Comparison of ENCODE assay signal across 14 cellular contexts in the genomic region with DNA sequence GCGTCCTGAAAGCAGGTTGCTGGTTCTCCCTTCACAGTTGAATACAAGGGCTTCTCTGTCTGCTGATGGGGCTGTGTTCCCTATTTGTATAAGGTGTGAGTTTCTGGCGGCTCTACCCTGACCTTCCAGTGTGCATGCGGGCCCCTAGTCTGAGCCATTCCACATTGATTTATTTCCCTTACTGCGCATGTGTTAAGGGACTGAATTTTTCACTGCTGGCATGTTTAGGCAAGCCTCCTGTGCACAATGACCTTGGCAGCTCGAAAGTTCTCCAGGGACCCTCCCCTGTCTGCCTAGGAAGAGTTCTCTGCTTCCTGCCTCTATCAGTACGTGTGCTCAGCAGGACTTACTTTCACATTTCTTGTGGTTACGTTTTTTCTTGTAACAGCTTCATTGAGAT. TPM values are rescaled to one million over a fixed set of nuclear protein-coding genes. Genes with fewer than 3 reads are reported as not detected.
A peak's percentile ranks its signal among the peaks of the same experiment; 100 is the strongest.
DNase-seq lines count a peak whose midpoint lies in the region; ATAC-seq, FAIRE-seq and TF ChIP-seq lines count a peak whose summit lies in the region.
"Had no signal": no experiment of that assay in that cellular context is flagged by ENCODE, and none has a peak within 500 bp of the region (broad histone marks: within the 10 kb centered on the region; RNA-seq: fewer than 3 reads in every experiment).

No MANE protein-coding gene starts in this region.

- TF ChIP-seq EP300 in HepG2 (IDR thresholded peaks at IDR 0.05; ENCODE audit: low read depth in 2 of 2, low read length in 2 of 2), result peak in 1 of 2 experiments; percentile 9; a peak in 1 of 4 replicates
- TF ChIP-seq EP300 in HepG2 (CRISPR knock-in tag; IDR thresholded peaks at IDR 0.05; ENCODE audit: borderline replicate concordance), result no peak

- peak overlapping the region; percentile 41; the same call in 1 of the 2 replicates for H3K9ac ChIP-seq in HepG2 (ENCODE audit: insufficient read depth, low read depth, low read length)
- H3K9ac ChIP-seq: SK-N-SH had no signal

- H3K4me1 Mint-ChIP-seq in naive B cell, result peaks cover 45 to 50% (median 47%) of the 10 kb centered on the region in 3 donors

- peak overlapping the region in 2 of 8 donors; percentile 15 to 51 for H3K4me3 Mint-ChIP-seq in naive B cell

- H3K79me2 ChIP-seq in HepG2 (ENCODE audit: insufficient read depth, low read length), result no peaks in the 10 kb centered on the region

- DNase-seq in HepG2 (ENCODE audit: low spot score), result peak; percentile 88
- DNase-seq in right lobe of liver, result no peak
- DNase-seq in epithelial cell of prostate (ENCODE audit: low read depth, low spot score), result no peak
- DNase-seq in naive B cell, result no peak
- no peak for DNase-seq in stimulated activated CD4-positive, alpha-beta T cell treated with anti-CD3 and anti-CD28 coated beads, Interleukin-2, amount 100 ng/mL, for 48 hours
- no peak for DNase-seq in KG1 (lab: John Stamatoyannopoulos, UW)
- no peak for DNase-seq in GM19238 (ENCODE audit: insufficient read length, low spot score)
- DNase-seq: activated naive CD4-positive, alpha-beta T cell treated with anti-CD3 and anti-CD28 coated beads, Interleukin-2, amount 50 U/mL, for 16 hours; central memory CD4-positive, alpha-beta T cell; NCI-H446; SK-N-SH; stomach had no signal

- no peaks in the 10 kb centered on the region for H3K9me3 ChIP-seq in HepG2 (ENCODE audit: low read length)
- H3K9me3 ChIP-seq in right lobe of liver, result no peaks in the 10 kb centered on the region
- H3K9me3 ChIP-seq: SK-N-SH, stomach had no signal

- TF ChIP-seq CTCF in HepG2 (CRISPR knock-in tag; IDR thresholded peaks at IDR 0.05) (0 out of 2 replicates have a peak, but pooled peaks have one; percentile 5), right lobe of liver (IDR thresholded peaks at IDR 0.05) (no peak)

- no peak overlapping the region for H2AFZ ChIP-seq in HepG2 (ENCODE audit: low read length)

- intact Hi-C loops in HepG2 (cut with micrococcal nuclease; ENCODE audit: unreplicated experiment), result no loop called here
- intact Hi-C loops in right lobe of liver (cut with DNase I), result loop anchor here in 1 of 2 donors (5.0 kb wide), 1 partner anchor 205 kb away; no protein-coding TSS in a partner anchor

- H3K27ac ChIP-seq in HepG2 (ENCODE audit: extremely low read length, insufficient read depth, low read length) (peak overlapping the region; percentile 61), right lobe of liver (peak overlapping the region in 1 of 3 donors; percentile 5), epithelial cell of prostate (peak overlapping the region; percentile 37)

- peak overlapping the region in 4 of 6 donors; percentile 29 to 76 (median 42) for H3K27ac Mint-ChIP-seq in naive B cell

- H3K9me3 Mint-ChIP-seq in naive B cell, result peaks cover 0 to 5% (median 0%) of the 10 kb centered on the region in 7 donors

- H3K27me3 Mint-ChIP-seq in naive B cell, result no peaks in the 10 kb centered on the region

- TF ChIP-seq POLR2A in HepG2 (IDR thresholded peaks at IDR 0.05; ENCODE audit: insufficient read depth in 1 of 2, low read depth in 2 of 2, low read length in 2 of 2) (no peak), right lobe of liver (IDR thresholded peaks at IDR 0.05) (no peak)

- H3K27me3 ChIP-seq in HepG2 (ENCODE audit: control insufficient read depth in 1 of 2, insufficient read depth in 2 of 2, low read length in 2 of 2), result no peaks in the 10 kb centered on the region
- no peaks in the 10 kb centered on the region for H3K27me3 ChIP-seq in right lobe of liver
- H3K27me3 ChIP-seq: stomach had no signal

- peak overlapping the region; percentile 57 for H3K4me2 ChIP-seq in HepG2 (ENCODE audit: low read depth, low read length)
- H3K4me2 ChIP-seq: SK-N-SH had no signal

- H3K4me1 ChIP-seq in HepG2 (ENCODE audit: insufficient read depth, low read length), result peaks cover 29% of the 10 kb centered on the region
- H3K4me1 ChIP-seq in right lobe of liver, result peaks cover 0 to 12% (median 4%) of the 10 kb centered on the region in 4 donors

- BruUV-seq in HepG2 (replicated peaks; lab: Mats Ljungman, UMichigan), result no TSS peak

- H3K36me3 Mint-ChIP-seq in naive B cell, result peaks cover 7 to 8% of the 10 kb centered on the region in 2 donors

- no peak for TF ChIP-seq RAD21 in HepG2 (CRISPR knock-in tag; IDR thresholded peaks at IDR 0.05)

- CTCF ChIA-PET in HepG2 (lab: Yijun Ruan, JAX; ENCODE audit: low intra/inter-chr PET ratio, low total read pairs), result no interaction called here

- no peaks in the 10 kb centered on the region for H4K20me1 ChIP-seq in HepG2 (ENCODE audit: insufficient read depth, low read length)

- in situ Hi-C loops in HepG2 (cut with HindIII; ENCODE audit: extremely low pct_ligation_motif_present, low pct_unique_long_range_greater_than_20kb), result loop anchor here (25.0 kb wide), 1 partner anchor 335 kb away; no protein-coding TSS in a partner anchor

- 15% methylated on average over 7 of the region's 7 CpGs for WGBS in HepG2 (ENCODE audit: low lambda C conversion rate)
- WGBS in right lobe of liver (ENCODE audit: insufficient coverage, low coverage, low lambda C conversion rate, missing lambda C conversion rate), result 2% methylated on average over 5 of the region's 7 CpGs

- peak; percentile 85 for FAIRE-seq in HepG2 (lab: Jason Lieb, UNC)
- FAIRE-seq: GM18507 had no signal

- H3K36me3 ChIP-seq in HepG2 (replicated peaks in 1 of 2; ENCODE audit: control insufficient read depth in 1 of 2, insufficient read depth in 2 of 2, low read length in 2 of 2) (peaks cover 2 to 3% of the 10 kb centered on the region in 2 experiments; a peak in 3 of 5 replicates), right lobe of liver (no peaks in the 10 kb centered on the region)

- ATAC-seq in HepG2, result peak; percentile 94
- ATAC-seq in right lobe of liver, result no peak
- peak in 1 of 2 donors; percentile 32 for ATAC-seq in naive B cell (ENCODE audit: low read depth in 2 of 2)
- ATAC-seq in HG02678 (IDR thresholded peaks at IDR 0.05; ENCODE audit: unreplicated experiment), result no peak

- no peak overlapping the region for H3K4me3 ChIP-seq in HepG2 (replicated peaks in 1 of 3; ENCODE audit: insufficient read depth in 1 of 3, low read depth in 2 of 3, low read length in 3 of 3)
- no peak overlapping the region for H3K4me3 ChIP-seq in right lobe of liver
- H3K4me3 ChIP-seq: stomach had no signal

- POLR2A ChIA-PET in HepG2 (lab: Yijun Ruan, JAX), result interaction anchor here (0.6 to 1.3 kb wide), 4 partner anchors 19 to 141 kb away, joined by 3 to 4 read pairs (median 4); partner anchors contain the start of gene ULK4

TF ChIP-seq in HepG2, 621 proteins besides CTCF, POLR2A, EP300 and RAD21 (continues in another document):
- TF ChIP-seq NCOA2 (CRISPR knock-in tag; IDR thresholded peaks at IDR 0.05) (0 out of 2 replicates have a peak, but pooled peaks have one; percentile 23), RORA (CRISPR knock-in tag; IDR thresholded peaks at IDR 0.05) (no peak), HNF4A (CRISPR knock-in tag; IDR thresholded peaks at IDR 0.05) (no peak), PATZ1 (CRISPR knock-in tag; IDR thresholded peaks at IDR 0.05) (no peak; the same call in 1 of the 2 replicates), MEIS2 (CRISPR knock-in tag; IDR thresholded peaks at IDR 0.05) (peak; percentile 50; the same call in 1 of the 2 replicates), PHF21A (CRISPR knock-in tag; IDR thresholded peaks at IDR 0.05) (peak; percentile 54; the same call in 1 of the 2 replicates), GATA4 (IDR thresholded peaks at IDR 0.05; ENCODE audit: borderline replicate concordance, low read depth) (no peak), REPIN1 (CRISPR knock-in tag; IDR thresholded peaks at IDR 0.05; ENCODE audit: borderline replicate concordance, low read depth) (0 out of 2 replicates have a peak, but pooled peaks have one; percentile 18)

RNA-seq across cellular contexts. Expression of gene TRAK1, which starts 11.4 kb away (rescaled TPM):
- total RNA-seq in HepG2 (2016; rRNA removed; fragmentation: Illumina TruSeq; extraction: Trizol) (20.5 and 22.8 TPM in 2 replicates), right lobe of liver (10 to 100 TPM in 5 of 6 experiments, 1 to 10 TPM in 1; 9.5 to 16.4 (median 12.2) TPM)
- total RNA-seq in HepG2 (2016; cell fraction: cytosol; rRNA removed; fragmentation: Illumina TruSeq; extraction: Trizol; ENCODE audit: low read depth), result 7.0 and 7.4 TPM in 2 replicates
- 18.0 and 21.4 TPM in 2 replicates for total RNA-seq in HepG2 (2016; cell fraction: insoluble cytoplasmic fraction; rRNA removed; fragmentation: Illumina TruSeq; extraction: Trizol)
- total RNA-seq in HepG2 (2016; cell fraction: membrane; rRNA removed; fragmentation: Illumina TruSeq; extraction: Trizol), result 20.7 and 21.5 TPM in 2 replicates
- 26.3 and 30.0 TPM in 2 replicates for total RNA-seq in HepG2 (2016; cell fraction: nucleus; rRNA removed; fragmentation: Illumina TruSeq; extraction: Trizol)
- polyA plus RNA-seq in HepG2 (2011; rRNA removed) (40.8 and 46.6 TPM in 2 replicates), naive B cell (ENCODE audit: low read depth in 6 of 6) (10 to 100 TPM; 20.5 to 54.1 (median 28.4) TPM)
- 29.8 and 35.8 TPM in 2 replicates for polyA plus RNA-seq in HepG2 (2011; cell fraction: cytosol; rRNA removed)
- polyA plus RNA-seq in HepG2 (2011; cell fraction: nucleus; rRNA removed), result 63.9 and 75.8 TPM in 2 replicates
- polyA plus RNA-seq in HepG2 (2012), result 21.6 and 24.2 TPM in 2 replicates
- 3.6 and 5.4 TPM in 2 replicates for polyA plus RNA-seq in HepG2 (2016; cell fraction: cytosol; fragmentation: Illumina TruSeq; extraction: Trizol; ENCODE audit: low read depth)
- polyA plus RNA-seq in HepG2 (2016; cell fraction: insoluble cytoplasmic fraction; fragmentation: Illumina TruSeq; extraction: Trizol; ENCODE audit: low read depth), result 16.6 and 20.2 TPM in 2 replicates
- polyA plus RNA-seq in HepG2 (2016; cell fraction: membrane; fragmentation: Illumina TruSeq; extraction: Trizol; ENCODE audit: low read depth), result 11.6 and 12.7 TPM in 2 replicates
- polyA plus RNA-seq in HepG2 (2016; cell fraction: nucleus; fragmentation: Illumina TruSeq; extraction: Trizol; ENCODE audit: insufficient read depth, low read depth), result 39.7 and 45.7 TPM in 2 replicates
- polyA minus RNA-seq in HepG2 (2011; rRNA and poly(A)+ RNA removed; ENCODE audit: low replicate concordance), result 22.1 and 65.6 TPM in 2 replicates
- polyA minus RNA-seq in HepG2 (2011; cell fraction: cytosol; rRNA and poly(A)+ RNA removed), result 39.4 and 40.2 TPM in 2 replicates
- polyA minus RNA-seq in HepG2 (2011; cell fraction: nucleus; rRNA and poly(A)+ RNA removed), result 71.6 and 79.1 TPM in 2 replicates
